Comparison of ENCODE assay signal across 8 cellular contexts in genomic region chr5:132883261-132883834, GRCh38.
DNase-seq lines count a peak whose midpoint lies in the region; ATAC-seq and TF ChIP-seq lines count a peak whose summit lies in the region.

No MANE protein-coding gene starts in this region.

- peak; percentile 20 for DNase-seq in stimulated activated CD4-positive, alpha-beta T cell treated with anti-CD3 and anti-CD28 coated beads, Interleukin-15, amount 100 ng/mL, for 24 hours
- DNase-seq in stimulated activated CD4-positive, alpha-beta T cell treated with anti-CD3 and anti-CD28 coated beads, Interleukin-1b, Interleukin-23, amount 100 ng/mL, for 48 hours, result no peak
- DNase-seq in HUDEP-2 (lab: John Stamatoyannopoulos, UW; ENCODE audit: unreplicated experiment in 76 of 76) (peak in 48 of 76 experiments; percentile 2 to 63 (median 27)), RPMI8226 (peak; percentile 64), cardiac fibroblast (ENCODE audit: low read depth in 2 of 2) (peak; percentile 81 to 82), kidney glomerular epithelial cell (lab: John Stamatoyannopoulos, UW) (peak; percentile 71), superior temporal gyrus (ENCODE audit: extremely low spot score) (peak; percentile 88)

- H3K4me3 ChIP-seq in cardiac fibroblast (replicated peaks in 1 of 2; ENCODE audit: low read depth in 2 of 2, low read length in 2 of 2), result no peak overlapping the region

- no peak for ATAC-seq in HG03469 (IDR thresholded peaks at IDR 0.05; ENCODE audit: unreplicated experiment)

- TF ChIP-seq CTCF in cardiac fibroblast (IDR thresholded peaks at IDR 0.05; ENCODE audit: low read depth, low read length), result peak; percentile 75
